2 cellular contexts compared by ENCODE assay signal in the genomic region with DNA sequence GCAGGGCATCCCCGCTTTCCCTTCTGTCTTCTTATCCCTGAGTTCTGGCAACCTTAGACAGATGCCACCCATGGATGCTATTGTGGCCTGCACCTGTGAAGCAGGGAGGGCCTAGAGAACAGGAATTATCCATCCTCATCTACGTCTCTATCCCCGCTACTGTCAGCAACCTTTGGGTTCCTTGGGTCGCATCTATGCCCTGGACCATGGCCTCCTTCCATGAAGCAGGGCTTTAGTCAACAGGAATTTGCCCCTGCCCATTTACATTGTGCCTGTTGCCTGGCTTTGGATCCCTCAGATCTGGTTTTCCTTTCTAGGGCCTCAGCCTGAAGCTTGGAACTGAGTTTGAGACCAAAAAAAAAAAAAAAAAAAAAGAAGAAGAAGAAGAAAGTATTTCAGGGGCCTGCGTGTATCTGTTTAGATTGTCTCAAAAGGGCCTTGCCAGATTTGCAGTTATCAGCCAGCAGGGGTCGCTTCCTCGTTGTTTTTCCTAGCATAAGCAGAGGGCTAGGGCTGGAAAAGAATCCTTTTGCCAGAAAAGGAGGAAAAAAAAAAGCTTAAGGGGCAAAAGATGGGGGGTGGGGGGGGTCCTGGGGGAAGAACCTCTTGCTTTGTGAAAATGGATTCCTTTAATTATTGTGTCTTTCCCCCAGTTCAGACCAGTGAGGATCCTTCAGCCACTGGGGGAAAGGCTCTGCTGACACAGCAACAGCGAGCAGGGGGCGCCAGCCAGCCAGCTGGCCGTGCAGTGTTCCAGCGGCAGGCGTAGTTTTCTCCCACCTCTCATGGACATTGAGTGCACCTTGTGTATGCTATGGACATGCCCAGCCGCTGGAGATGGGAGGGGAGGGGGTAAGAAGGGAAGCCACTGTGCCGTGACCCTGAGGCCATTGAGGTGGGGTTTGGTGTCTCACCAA.
TF ChIP-seq lines count a peak whose summit lies in the region.

No MANE protein-coding gene starts in this region.

TF ChIP-seq in HCT116, 20 proteins besides CTCF, POLR2A, EP300 and RAD21 (continued from another document):
- TF ChIP-seq SIN3A (IDR thresholded peaks at IDR 0.05; ENCODE audit: low read depth) (no peak), EZH2phosphoT487 (IDR thresholded peaks at IDR 0.05; ENCODE audit: borderline replicate concordance) (no peak), TCF7L2 (IDR thresholded peaks at IDR 0.05; ENCODE audit: borderline replicate concordance, extremely low read depth, insufficient read depth, insufficient read length) (no peak), CBX3 (IDR thresholded peaks at IDR 0.05; ENCODE audit: low read depth) (no peak), FOSL1 (IDR thresholded peaks at IDR 0.05; ENCODE audit: low read depth) (no peak), ZFX (IDR thresholded peaks at IDR 0.05) (no peak), ZNF274 (IDR thresholded peaks at IDR 0.05; ENCODE audit: low read depth, low read length) (no peak), POLR2AphosphoS5 (IDR thresholded peaks at IDR 0.05; ENCODE audit: low read depth, low read length) (no peak), EZH2 (IDR thresholded peaks at IDR 0.05) (no peak), YY1 (IDR thresholded peaks at IDR 0.05; ENCODE audit: extremely low read depth, insufficient replicate concordance, low read depth, low read length) (no peak), JUND (IDR thresholded peaks at IDR 0.05) (no peak), EGR1 (IDR thresholded peaks at IDR 0.05; ENCODE audit: low read depth) (no peak), SP1 (IDR thresholded peaks at IDR 0.05; ENCODE audit: low read depth) (no peak)
- TF ChIP-seq, protein P1, sequence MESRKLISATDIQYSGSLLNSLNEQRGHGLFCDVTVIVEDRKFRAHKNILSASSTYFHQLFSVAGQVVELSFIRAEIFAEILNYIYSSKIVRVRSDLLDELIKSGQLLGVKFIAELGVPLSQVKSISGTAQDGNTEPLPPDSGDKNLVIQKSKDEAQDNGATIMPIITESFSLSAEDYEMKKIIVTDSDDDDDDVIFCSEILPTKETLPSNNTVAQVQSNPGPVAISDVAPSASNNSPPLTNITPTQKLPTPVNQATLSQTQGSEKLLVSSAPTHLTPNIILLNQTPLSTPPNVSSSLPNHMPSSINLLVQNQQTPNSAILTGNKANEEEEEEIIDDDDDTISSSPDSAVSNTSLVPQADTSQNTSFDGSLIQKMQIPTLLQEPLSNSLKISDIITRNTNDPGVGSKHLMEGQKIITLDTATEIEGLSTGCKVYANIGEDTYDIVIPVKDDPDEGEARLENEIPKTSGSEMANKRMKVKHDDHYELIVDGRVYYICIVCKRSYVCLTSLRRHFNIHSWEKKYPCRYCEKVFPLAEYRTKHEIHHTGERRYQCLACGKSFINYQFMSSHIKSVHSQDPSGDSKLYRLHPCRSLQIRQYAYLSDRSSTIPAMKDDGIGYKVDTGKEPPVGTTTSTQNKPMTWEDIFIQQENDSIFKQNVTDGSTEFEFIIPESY (IDR thresholded peaks at IDR 0.05; ENCODE audit: extremely low read depth, insufficient replicate concordance, low read length): no peak

TF ChIP-seq in endothelial cell of umbilical vein, 7 proteins besides CTCF, POLR2A, EP300 and RAD21 (continued from another document):
- TF ChIP-seq POLR2AphosphoS5 (IDR thresholded peaks at IDR 0.05; ENCODE audit: insufficient read depth, low read depth, low read length): no peak
- no peak for TF ChIP-seq EZH2 (IDR thresholded peaks at IDR 0.05; ENCODE audit: borderline replicate concordance, low read depth, low read length, severe bottlenecking)
- no peak for TF ChIP-seq MYC (IDR thresholded peaks at IDR 0.05; ENCODE audit: low read depth, low read length)
- TF ChIP-seq GATA2 (IDR thresholded peaks at IDR 0.05; ENCODE audit: insufficient read depth, insufficient read length, low read depth, low read length): no peak
- TF ChIP-seq, protein P2, sequence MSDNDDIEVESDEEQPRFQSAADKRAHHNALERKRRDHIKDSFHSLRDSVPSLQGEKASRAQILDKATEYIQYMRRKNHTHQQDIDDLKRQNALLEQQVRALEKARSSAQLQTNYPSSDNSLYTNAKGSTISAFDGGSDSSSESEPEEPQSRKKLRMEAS (IDR thresholded peaks at IDR 0.05; ENCODE audit: insufficient read depth, insufficient read length): no peak
